In the genomic region with DNA sequence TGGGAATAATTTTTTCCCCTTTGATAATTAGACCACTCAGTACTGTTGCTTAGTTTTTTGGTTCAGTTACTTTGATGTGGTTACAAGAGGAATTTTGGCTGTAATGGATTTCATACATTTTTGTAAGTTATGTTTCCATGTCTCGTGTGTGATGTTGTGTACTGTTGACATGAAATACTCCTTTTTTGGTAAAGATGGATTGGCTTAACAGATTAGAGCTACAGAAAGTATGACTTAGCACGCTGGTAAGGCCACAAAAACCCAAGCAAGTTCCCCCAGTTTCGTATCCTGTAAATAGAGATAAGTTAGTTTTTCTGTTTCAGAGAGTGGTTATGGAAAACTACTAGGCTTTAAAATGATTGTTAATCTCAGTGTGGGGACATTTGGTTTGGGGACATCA, we compare ENCODE assay signal across 17 cellular contexts. TPM values are rescaled to one million over a fixed set of nuclear protein-coding genes. Genes with fewer than 3 reads are reported as not detected.
DNase-seq lines count a peak whose midpoint lies in the region; ATAC-seq, FAIRE-seq and TF ChIP-seq lines count a peak whose summit lies in the region.
"Had no signal": no experiment of that assay in that cellular context is flagged by ENCODE, and none has a peak within 500 bp of the region (broad histone marks: within the 10 kb centered on the region; RNA-seq: fewer than 3 reads in every experiment).

No MANE protein-coding gene starts in this region.

- CTCF ChIA-PET in MCF 10A (lab: Yijun Ruan, JAX) = no interaction called here

- H3K36me3 Mint-ChIP-seq in T-helper 2 cell treated with Interferon-gamma antibody and Interleukin-4, amounts not matched to agents 5 μg/mL and 100 μg/mL, for 36 hours (ENCODE audit: low read depth) = peaks cover 1% of the 10 kb centered on the region
- H3K36me3 Mint-ChIP-seq in MCF 10A (ENCODE audit: insufficient read depth, unreplicated experiment) = no peaks in the 10 kb centered on the region

- peaks cover 17% of the 10 kb centered on the region for H3K4me1 Mint-ChIP-seq in T-helper 2 cell treated with Interferon-gamma antibody and Interleukin-4, amounts not matched to agents 5 μg/mL and 100 μg/mL, for 36 hours (ENCODE audit: low read depth)
- H3K4me1 Mint-ChIP-seq in MCF 10A (ENCODE audit: insufficient read depth, unreplicated experiment) = no peaks in the 10 kb centered on the region
- H3K4me1 Mint-ChIP-seq: nephron had no signal

- no TSS peak for BruUV-seq in MCF 10A (replicated peaks; lab: Mats Ljungman, UMichigan)

- peak overlapping the region; percentile 44 for H3K4me3 Mint-ChIP-seq in T-helper 2 cell treated with Interferon-gamma antibody and Interleukin-4, amounts not matched to agents 5 μg/mL and 100 μg/mL, for 36 hours
- H3K4me3 Mint-ChIP-seq in MCF 10A (ENCODE audit: unreplicated experiment) = no peak overlapping the region
- H3K4me3 Mint-ChIP-seq: nephron; stimulated activated naive B cell treated with anti-CD40 and anti-IgM and Interleukin-4, amounts not matched to agents 10 μg/mL and 1 μg/mL and 100 μg/mL, for 72 hours had no signal

- POLR2A ChIA-PET in MCF 10A (lab: Yijun Ruan, JAX) = no interaction called here

- intact Hi-C loops in MCF 10A (cut with micrococcal nuclease) = no loop called here

- no peak overlapping the region for H3K4me3 ChIP-seq in fibroblast of pulmonary artery (replicated peaks; ENCODE audit: low read depth, low read length)
- H3K4me3 ChIP-seq: BLaER1 treated with 17β-estradiol and CSF1 and Interleukin-3, amounts not matched to agents 10 nM and 100 nM; left lung; MG63 had no signal

- peak; percentile 55 for ATAC-seq in GM21723 (IDR thresholded peaks at IDR 0.05; ENCODE audit: unreplicated experiment)
- ATAC-seq in HG02970 (IDR thresholded peaks at IDR 0.05; ENCODE audit: low FRiP score, unreplicated experiment) = no peak
- no peak for ATAC-seq in HG03521 (IDR thresholded peaks at IDR 0.05; ENCODE audit: unreplicated experiment)
- ATAC-seq: left lung; sciatic nerve; stimulated activated naive B cell treated with anti-CD40 and anti-IgM and Interleukin-4, amounts not matched to agents 10 μg/mL and 1 μg/mL and 100 μg/mL, for 72 hours had no signal

- no peaks in the 10 kb centered on the region for H3K9me3 Mint-ChIP-seq in T-helper 2 cell treated with Interferon-gamma antibody and Interleukin-4, amounts not matched to agents 5 μg/mL and 100 μg/mL, for 36 hours
- H3K9me3 Mint-ChIP-seq in MCF 10A (ENCODE audit: unreplicated experiment) = no peaks in the 10 kb centered on the region
- H3K9me3 Mint-ChIP-seq: nephron; stimulated activated naive B cell treated with anti-CD40 and anti-IgM and Interleukin-4, amounts not matched to agents 10 μg/mL and 1 μg/mL and 100 μg/mL, for 72 hours had no signal

- peaks cover 9% of the 10 kb centered on the region for H3K27me3 Mint-ChIP-seq in T-helper 2 cell treated with Interferon-gamma antibody and Interleukin-4, amounts not matched to agents 5 μg/mL and 100 μg/mL, for 36 hours (ENCODE audit: low read depth)
- no peaks in the 10 kb centered on the region for H3K27me3 Mint-ChIP-seq in MCF 10A (ENCODE audit: insufficient read depth, unreplicated experiment)
- H3K27me3 Mint-ChIP-seq: stimulated activated naive B cell treated with anti-CD40 and anti-IgM and Interleukin-4, amounts not matched to agents 10 μg/mL and 1 μg/mL and 100 μg/mL, for 72 hours had no signal

- TF ChIP-seq POLR2A in GM12892 (IDR thresholded peaks at IDR 0.05; ENCODE audit: low read depth, low read length) = no peak

- peak; percentile 91 for FAIRE-seq in GM12892 (lab: Jason Lieb, UNC)

- TF ChIP-seq CTCF in fibroblast of pulmonary artery (IDR thresholded peaks at IDR 0.05; ENCODE audit: low read length, missing control alignments) = no peak
- no peak for TF ChIP-seq CTCF in MCF 10A (IDR thresholded peaks at IDR 0.05; ENCODE audit: unreplicated experiment)

- H3K27ac Mint-ChIP-seq in T-helper 2 cell treated with Interferon-gamma antibody and Interleukin-4, amounts not matched to agents 5 μg/mL and 100 μg/mL, for 36 hours = peak overlapping the region; percentile 46
- no peak overlapping the region for H3K27ac Mint-ChIP-seq in MCF 10A (ENCODE audit: low read depth, unreplicated experiment)
- H3K27ac Mint-ChIP-seq: nephron; stimulated activated naive B cell treated with anti-CD40 and anti-IgM and Interleukin-4, amounts not matched to agents 10 μg/mL and 1 μg/mL and 100 μg/mL, for 72 hours had no signal

- DNase-seq in GM12892 (ENCODE audit: insufficient read length) (no peak), fibroblast of pulmonary artery (ENCODE audit: low read depth) (peak; percentile 10), MCF 10A (ENCODE audit: unreplicated experiment) (no peak), DMS153 (lab: John Stamatoyannopoulos, UW) (no peak)
- peak; percentile 45 for DNase-seq in T-helper 2 cell treated with Interferon-gamma antibody and Interleukin-4, amounts not matched to agents 5 μg/mL and 100 μg/mL, for 36 hours (ENCODE audit: low spot score)
- DNase-seq: cortex of kidney; DND-41; left lung; MG63; NCI-H82; stimulated activated naive B cell treated with anti-CD40 and anti-IgM and Interleukin-4, amounts not matched to agents 10 μg/mL and 1 μg/mL and 100 μg/mL, for 72 hours had no signal

RNA-seq across cellular contexts. Expression of a gene that starts 11.9 kb away (rescaled TPM):
- 6.8 TPM for polyA plus RNA-seq in GM12892 (2012; ENCODE audit: missing spikeins)
- total RNA-seq in MCF 10A (2022) = 16.5 and 17.2 TPM in 2 replicates

Comparison
In these comparisons a context has a peak if more than half of its experiments do, and no peak if none do; other contexts are left out.
1. DNase-seq: peak in T-helper 2 cell treated with Interferon-gamma antibody and Interleukin-4, amounts not matched to agents 5 μg/mL and 100 μg/mL, for 36 hours (single experiment) and fibroblast of pulmonary artery (single experiment); none in GM12892 (single experiment), MCF 10A (single experiment) and DMS153 (single experiment).